ENCODE assay signal across 8 cellular contexts in genomic region chr18:56651771-56652092, GRCh38. TPM values are rescaled to one million over a fixed set of nuclear protein-coding genes. Genes with fewer than 3 reads are reported as not detected.
DNase-seq lines count a peak whose midpoint lies in the region; ATAC-seq and TF ChIP-seq lines count a peak whose summit lies in the region.

No MANE protein-coding gene starts in this region.

- H3K27me3 Mint-ChIP-seq in activated CD4-positive, alpha-beta memory T cell treated with anti-CD3 and anti-CD28 coated beads for 36 hours: no peaks in the 10 kb centered on the region
- H3K27me3 Mint-ChIP-seq in stimulated activated memory B cell treated with anti-CD40 and anti-IgM and Interleukin-4, amounts not matched to agents 10 μg/mL and 1 μg/mL and 100 μg/mL, for 72 hours: no peaks in the 10 kb centered on the region

- no peaks in the 10 kb centered on the region for H3K9me3 ChIP-seq in HEK293 (ENCODE audit: control insufficient read depth, insufficient read depth, low read depth, low read length)
- H3K9me3 ChIP-seq in iPS DF 6.9 (ENCODE audit: control insufficient read depth, insufficient read depth, low read length): no peaks in the 10 kb centered on the region

- CTCF ChIA-PET in HEK293 (lab: Yijun Ruan, JAX): no interaction called here
- CTCF ChIA-PET in activated CD4-positive, alpha-beta memory T cell treated with anti-CD3 and anti-CD28 coated beads for 36 hours (lab: Charles Lee): interaction anchor here (0.6 to 2.7 kb wide), 4 partner anchors 11 to 1231 kb away, joined by 3 to 15 read pairs (median 8); partner anchors contain the start of gene TXNL1

- no peak for DNase-seq in activated CD4-positive, alpha-beta memory T cell treated with anti-CD3 and anti-CD28 coated beads for 36 hours
- no peak for DNase-seq in iPS DF 6.9 (ENCODE audit: low read depth, low spot score)
- no peak for DNase-seq in stimulated activated CD4-positive, alpha-beta T cell treated with anti-CD3 and anti-CD28 coated beads, Interleukin-4, amount 100 ng/mL, for 24 hours
- DNase-seq in NCI-H1092 treated with DMSO at 0.1 percent for 48 hours (lab: John Stamatoyannopoulos, UW): no peak

- H3K27me3 ChIP-seq in iPS DF 6.9 (ENCODE audit: control insufficient read depth, insufficient read depth, low read length): no peaks in the 10 kb centered on the region

- intact Hi-C loops in activated CD4-positive, alpha-beta memory T cell treated with anti-CD3 and anti-CD28 coated beads for 36 hours (cut with micrococcal nuclease): loop anchor here (1.0 to 10.0 kb wide), 7 partner anchors 13 to 1183 kb away; partner anchors contain the start of genes NARS1, ONECUT2 and TXNL1

- no peak for TF ChIP-seq CTCF in HEK293 (tag by site-specific recombination; IDR thresholded peaks at IDR 0.05)

- H3K4me3 Mint-ChIP-seq in activated CD4-positive, alpha-beta memory T cell treated with anti-CD3 and anti-CD28 coated beads for 36 hours: peak overlapping the region; percentile 90
- peak overlapping the region; percentile 90 for H3K4me3 Mint-ChIP-seq in stimulated activated memory B cell treated with anti-CD40 and anti-IgM and Interleukin-4, amounts not matched to agents 10 μg/mL and 1 μg/mL and 100 μg/mL, for 72 hours

- H3K36me3 ChIP-seq in HEK293 (ENCODE audit: control insufficient read depth in 2 of 2, insufficient read depth in 1 of 2, low read length in 2 of 2): no peaks in the 10 kb centered on the region; a peak in 1 of 3 replicates
- no peaks in the 10 kb centered on the region for H3K36me3 ChIP-seq in iPS DF 6.9 (ENCODE audit: control insufficient read depth, insufficient read depth, low read length)

- peak overlapping the region; percentile 76; the same call in 1 of the 2 replicates for H3K27ac ChIP-seq in HEK293 (ENCODE audit: extremely low read depth, low read depth, low read length)
- H3K27ac ChIP-seq in iPS DF 6.9 (ENCODE audit: low read length): no peak overlapping the region

- H3K4me3 ChIP-seq in HEK293 (ENCODE audit: low read depth, low read length) (peak overlapping the region; percentile 73), iPS DF 6.9 (ENCODE audit: low read length) (peak overlapping the region; percentile 93; the same call in 1 of the 2 replicates)

- H3K36me3 Mint-ChIP-seq in activated CD4-positive, alpha-beta memory T cell treated with anti-CD3 and anti-CD28 coated beads for 36 hours: peaks cover 3% of the 10 kb centered on the region
- H3K36me3 Mint-ChIP-seq in stimulated activated memory B cell treated with anti-CD40 and anti-IgM and Interleukin-4, amounts not matched to agents 10 μg/mL and 1 μg/mL and 100 μg/mL, for 72 hours: peaks cover 6% of the 10 kb centered on the region

- ATAC-seq in stimulated activated memory B cell treated with anti-CD40 and anti-IgM and Interleukin-4, amounts not matched to agents 10 μg/mL and 1 μg/mL and 100 μg/mL, for 72 hours: no peak
- ATAC-seq in HG02885 (IDR thresholded peaks at IDR 0.05; ENCODE audit: poor library complexity, unreplicated experiment) (no peak), HG03025 (IDR thresholded peaks at IDR 0.05; ENCODE audit: low FRiP score, unreplicated experiment) (no peak)

- WGBS in iPS DF 6.9 (ENCODE audit: insufficient coverage, insufficient read length): no CpG with 5 or more reads among the region's 5 CpGs

- H3K9me3 Mint-ChIP-seq in activated CD4-positive, alpha-beta memory T cell treated with anti-CD3 and anti-CD28 coated beads for 36 hours: no peaks in the 10 kb centered on the region
- H3K9me3 Mint-ChIP-seq in stimulated activated memory B cell treated with anti-CD40 and anti-IgM and Interleukin-4, amounts not matched to agents 10 μg/mL and 1 μg/mL and 100 μg/mL, for 72 hours: no peaks in the 10 kb centered on the region

- peaks cover 49% of the 10 kb centered on the region for H3K4me1 Mint-ChIP-seq in activated CD4-positive, alpha-beta memory T cell treated with anti-CD3 and anti-CD28 coated beads for 36 hours (ENCODE audit: low read depth)
- peaks cover 44% of the 10 kb centered on the region for H3K4me1 Mint-ChIP-seq in stimulated activated memory B cell treated with anti-CD40 and anti-IgM and Interleukin-4, amounts not matched to agents 10 μg/mL and 1 μg/mL and 100 μg/mL, for 72 hours

- no peaks in the 10 kb centered on the region for H3K4me1 ChIP-seq in HEK293 (ENCODE audit: control insufficient read depth, insufficient read depth, low read length)
- no peaks in the 10 kb centered on the region; the same call in 1 of the 2 replicates for H3K4me1 ChIP-seq in iPS DF 6.9 (ENCODE audit: control insufficient read depth, insufficient read depth, low read length)

- POLR2A ChIA-PET in HEK293 (lab: Yijun Ruan, JAX): interaction anchor here (1.1 to 2.8 kb wide), 5 partner anchors 12 to 882 kb away, joined by 3 to 40 read pairs (median 6); partner anchors contain the start of genes ONECUT2 and TXNL1
- POLR2A ChIA-PET in activated CD4-positive, alpha-beta memory T cell treated with anti-CD3 and anti-CD28 coated beads for 36 hours (lab: Charles Lee): interaction anchor here (3.9 kb wide), 1 partner anchor 13 kb away, joined by 32 read pairs; the partner anchor contains the start of gene TXNL1

- peak overlapping the region; percentile 92 for H3K27ac Mint-ChIP-seq in activated CD4-positive, alpha-beta memory T cell treated with anti-CD3 and anti-CD28 coated beads for 36 hours
- H3K27ac Mint-ChIP-seq in stimulated activated memory B cell treated with anti-CD40 and anti-IgM and Interleukin-4, amounts not matched to agents 10 μg/mL and 1 μg/mL and 100 μg/mL, for 72 hours: peak overlapping the region; percentile 86

TF ChIP-seq in HEK293, 187 proteins besides CTCF, POLR2A, EP300 and RAD21:
- TF ChIP-seq ZXDB (tag by site-specific recombination; IDR thresholded peaks at IDR 0.05) (no peak), ZNF37A (tag by site-specific recombination; IDR thresholded peaks at IDR 0.05) (no peak), ZFP3 (tag by site-specific recombination; IDR thresholded peaks at IDR 0.05; ENCODE audit: low read depth) (no peak), ZNF747 (tag by site-specific recombination; IDR thresholded peaks at IDR 0.05) (no peak), ZNF114 (tag by site-specific recombination; IDR thresholded peaks at IDR 0.05) (no peak), ZNF174 (tag by site-specific recombination; IDR thresholded peaks at IDR 0.05) (no peak), ZNF544 (tag by site-specific recombination; IDR thresholded peaks at IDR 0.05) (no peak), ZNF202 (tag by site-specific recombination; IDR thresholded peaks at IDR 0.05; ENCODE audit: borderline replicate concordance) (no peak), ZSCAN18 (tag by site-specific recombination; IDR thresholded peaks at IDR 0.05) (no peak), ZNF558 (tag by site-specific recombination; IDR thresholded peaks at IDR 0.05) (no peak), ZNF548 (tag by site-specific recombination; IDR thresholded peaks at IDR 0.05) (no peak), GLIS1 (tag by site-specific recombination; IDR thresholded peaks at IDR 0.05) (no peak), ZBTB48 (tag by site-specific recombination; IDR thresholded peaks at IDR 0.05) (no peak), SCRT1 (tag by site-specific recombination; IDR thresholded peaks at IDR 0.05; ENCODE audit: borderline replicate concordance) (no peak), BCL11A (tag by site-specific recombination; IDR thresholded peaks at IDR 0.05; ENCODE audit: low read depth) (no peak), ZBTB21 (tag by site-specific recombination; IDR thresholded peaks at IDR 0.05) (no peak), ZNF776 (tag by site-specific recombination; IDR thresholded peaks at IDR 0.05; ENCODE audit: borderline replicate concordance) (no peak)
- TF ChIP-seq, protein P1, sequence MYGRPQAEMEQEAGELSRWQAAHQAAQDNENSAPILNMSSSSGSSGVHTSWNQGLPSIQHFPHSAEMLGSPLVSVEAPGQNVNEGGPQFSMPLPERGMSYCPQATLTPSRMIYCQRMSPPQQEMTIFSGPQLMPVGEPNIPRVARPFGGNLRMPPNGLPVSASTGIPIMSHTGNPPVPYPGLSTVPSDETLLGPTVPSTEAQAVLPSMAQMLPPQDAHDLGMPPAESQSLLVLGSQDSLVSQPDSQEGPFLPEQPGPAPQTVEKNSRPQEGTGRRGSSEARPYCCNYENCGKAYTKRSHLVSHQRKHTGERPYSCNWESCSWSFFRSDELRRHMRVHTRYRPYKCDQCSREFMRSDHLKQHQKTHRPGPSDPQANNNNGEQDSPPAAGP (tag by site-specific recombination; IDR thresholded peaks at IDR 0.05): no peak

RNA-seq across cellular contexts. Expression of gene WDR7, which starts 0.6 kb away (rescaled TPM):
- total RNA-seq in activated CD4-positive, alpha-beta memory T cell treated with anti-CD3 and anti-CD28 coated beads for 36 hours: 10 to 100 TPM; 18.0 to 19.5 TPM

RNA-seq across cellular contexts. Expression of gene TXNL1, which starts 13.3 kb away (rescaled TPM):
- 10 to 100 TPM; 68.7 to 68.9 TPM for total RNA-seq in activated CD4-positive, alpha-beta memory T cell treated with anti-CD3 and anti-CD28 coated beads for 36 hours
